29 cellular contexts compared by ENCODE assay signal in genomic region chr1:113587475-113587874, GRCh38.
"Had no signal": no experiment of that assay in that cellular context is flagged by ENCODE, and none has a peak within 500 bp of the region (broad histone marks: within the 10 kb centered on the region; RNA-seq: fewer than 3 reads in every experiment).

No MANE protein-coding gene starts in this region.

- H3K4me3 Mint-ChIP-seq: stimulated activated effector memory CD8-positive, alpha-beta T cell treated with anti-CD3 and anti-CD28 coated beads, Interleukin-12 subunit alpha, Interleukin-12 subunit beta, amount 100 ng/mL, for 72 hours; stimulated activated memory B cell treated with anti-CD40 and anti-IgM and Interleukin-4, amounts not matched to agents 10 μg/mL and 1 μg/mL and 100 μg/mL, for 72 hours; stimulated activated naive B cell treated with anti-CD40 and anti-IgM and Interleukin-4, amounts not matched to agents 10 μg/mL and 1 μg/mL and 100 μg/mL, for 72 hours; stimulated activated naive CD8-positive, alpha-beta T cell treated with anti-CD3 and anti-CD28 coated beads, Interleukin-15, amount 100 ng/mL, for 72 hours; stimulated activated naive CD8-positive, alpha-beta T cell treated with anti-CD3 and anti-CD28 coated beads, Interleukin-15, Interleukin-2, amounts not matched to agents 100 ng/mL and 50 ng/mL, for 24 hours; type B pancreatic cell had no signal

- H3K9me3 ChIP-seq: stomach, suprapubic skin, testis, thoracic aorta, thyroid gland, tibial artery, tibial nerve, transverse colon, upper lobe of left lung, upper lobe of right lung, uterus, vagina had no signal

- H3K36me3 ChIP-seq: suprapubic skin, thoracic aorta, uterus, vagina had no signal

- H3K27me3 ChIP-seq: stomach, suprapubic skin, testis, thyroid gland, tibial artery, tibial nerve, transverse colon, upper lobe of left lung, upper lobe of right lung, uterus, vagina had no signal

- FAIRE-seq: urothelium cell line had no signal

- ATAC-seq: stimulated activated effector memory CD8-positive, alpha-beta T cell treated with anti-CD3 and anti-CD28 coated beads, Interleukin-12 subunit alpha, Interleukin-12 subunit beta, amount 100 ng/mL, for 72 hours; stimulated activated memory B cell treated with anti-CD40 and anti-IgM and Interleukin-4, amounts not matched to agents 10 μg/mL and 1 μg/mL and 100 μg/mL, for 72 hours; stimulated activated naive B cell treated with anti-CD40 and anti-IgM and Interleukin-4, amounts not matched to agents 10 μg/mL and 1 μg/mL and 100 μg/mL, for 72 hours; stimulated activated naive CD8-positive, alpha-beta T cell treated with anti-CD3 and anti-CD28 coated beads, Interleukin-15, amount 100 ng/mL, for 72 hours; stimulated activated naive CD8-positive, alpha-beta T cell treated with anti-CD3 and anti-CD28 coated beads, Interleukin-15, Interleukin-2, amounts not matched to agents 100 U/mL and 50 U/mL, for 24 hours; upper lobe of right lung had no signal

- H3K4me1 ChIP-seq: stomach, suprapubic skin, testis, thyroid gland, tibial artery, tibial nerve, transverse colon, upper lobe of left lung, upper lobe of right lung, uterus, vagina had no signal

- H3K4me3 ChIP-seq: stomach, suprapubic skin, testis, thoracic aorta, thyroid gland, tibial artery, tibial nerve, transverse colon, upper lobe of left lung, upper lobe of right lung, uterus, vagina had no signal

- H3K36me3 Mint-ChIP-seq: stimulated activated effector memory CD8-positive, alpha-beta T cell treated with anti-CD3 and anti-CD28 coated beads, Interleukin-12 subunit alpha, Interleukin-12 subunit beta, amount 100 ng/mL, for 72 hours; stimulated activated memory B cell treated with anti-CD40 and anti-IgM and Interleukin-4, amounts not matched to agents 10 μg/mL and 1 μg/mL and 100 μg/mL, for 72 hours; stimulated activated naive B cell treated with anti-CD40 and anti-IgM and Interleukin-4, amounts not matched to agents 10 μg/mL and 1 μg/mL and 100 μg/mL, for 72 hours had no signal

- H3K4me1 Mint-ChIP-seq: stimulated activated effector memory CD8-positive, alpha-beta T cell treated with anti-CD3 and anti-CD28 coated beads, Interleukin-12 subunit alpha, Interleukin-12 subunit beta, amount 100 ng/mL, for 72 hours; stimulated activated memory B cell treated with anti-CD40 and anti-IgM and Interleukin-4, amounts not matched to agents 10 μg/mL and 1 μg/mL and 100 μg/mL, for 72 hours; stimulated activated naive B cell treated with anti-CD40 and anti-IgM and Interleukin-4, amounts not matched to agents 10 μg/mL and 1 μg/mL and 100 μg/mL, for 72 hours; stimulated activated naive CD8-positive, alpha-beta T cell treated with anti-CD3 and anti-CD28 coated beads, Interleukin-15, amount 100 ng/mL, for 72 hours had no signal

- H3K27me3 Mint-ChIP-seq: stimulated activated memory B cell treated with anti-CD40 and anti-IgM and Interleukin-4, amounts not matched to agents 10 μg/mL and 1 μg/mL and 100 μg/mL, for 72 hours; stimulated activated naive B cell treated with anti-CD40 and anti-IgM and Interleukin-4, amounts not matched to agents 10 μg/mL and 1 μg/mL and 100 μg/mL, for 72 hours; stimulated activated naive CD8-positive, alpha-beta T cell treated with anti-CD3 and anti-CD28 coated beads, Interleukin-15, amount 100 ng/mL, for 72 hours; stimulated activated naive CD8-positive, alpha-beta T cell treated with anti-CD3 and anti-CD28 coated beads, Interleukin-15, Interleukin-2, amounts not matched to agents 100 ng/mL and 50 ng/mL, for 24 hours; type B pancreatic cell had no signal

- H3K27ac Mint-ChIP-seq: stimulated activated effector memory CD8-positive, alpha-beta T cell treated with anti-CD3 and anti-CD28 coated beads, Interleukin-12 subunit alpha, Interleukin-12 subunit beta, amount 100 ng/mL, for 72 hours; stimulated activated memory B cell treated with anti-CD40 and anti-IgM and Interleukin-4, amounts not matched to agents 10 μg/mL and 1 μg/mL and 100 μg/mL, for 72 hours; stimulated activated naive B cell treated with anti-CD40 and anti-IgM and Interleukin-4, amounts not matched to agents 10 μg/mL and 1 μg/mL and 100 μg/mL, for 72 hours; stimulated activated naive CD8-positive, alpha-beta T cell treated with anti-CD3 and anti-CD28 coated beads, Interleukin-15, amount 100 ng/mL, for 72 hours; stimulated activated naive CD8-positive, alpha-beta T cell treated with anti-CD3 and anti-CD28 coated beads, Interleukin-15, Interleukin-2, amounts not matched to agents 100 ng/mL and 50 ng/mL, for 24 hours; type B pancreatic cell had no signal

- DNase-seq: stimulated activated CD4-positive, alpha-beta T cell treated with anti-CD3 and anti-CD28 coated beads, Interleukin-2, amount 100 ng/mL, for 48 hours; stimulated activated CD4-positive, alpha-beta T cell treated with anti-CD3 and anti-CD28 coated beads, Interleukin-4, amount 100 ng/mL, for 1 hour; stimulated activated CD4-positive, alpha-beta T cell treated with anti-CD3 and anti-CD28 coated beads, Interleukin-4, amount 100 ng/mL, for 24 hours; stimulated activated CD4-positive, alpha-beta T cell treated with anti-CD3 and anti-CD28 coated beads, Interleukin-4, amount 100 ng/mL, for 4 hours; stimulated activated CD8-positive, alpha-beta memory T cell treated with anti-CD3 and anti-CD28 coated beads, Interleukin-4, amount 100 ng/mL, for 48 hours; stimulated activated naive B cell treated with anti-CD40 and anti-IgM and Interleukin-4, amounts not matched to agents 10 μg/mL and 1 μg/mL and 100 μg/mL, for 72 hours; stimulated activated naive CD4-positive, alpha-beta T cell; stimulated activated naive CD4-positive, alpha-beta T cell treated with Interleukin-2 at 50 U/mL for 16 hours; stimulated activated naive CD8-positive, alpha-beta T cell treated with anti-CD3 and anti-CD28 coated beads, Interleukin-15, amount 100 ng/mL, for 72 hours; stimulated activated naive CD8-positive, alpha-beta T cell treated with anti-CD3 and anti-CD28 coated beads, Interleukin-15, Interleukin-2, amounts not matched to agents 100 U/mL and 50 U/mL, for 24 hours; stomach; substantia nigra; testis; thyroid gland; tibial artery; transverse colon; trophoblast cell; upper lobe of left lung; upper lobe of right lung; uterus had no signal

- H3K9me3 Mint-ChIP-seq: stimulated activated effector memory CD8-positive, alpha-beta T cell treated with anti-CD3 and anti-CD28 coated beads, Interleukin-12 subunit alpha, Interleukin-12 subunit beta, amount 100 ng/mL, for 72 hours; stimulated activated memory B cell treated with anti-CD40 and anti-IgM and Interleukin-4, amounts not matched to agents 10 μg/mL and 1 μg/mL and 100 μg/mL, for 72 hours; stimulated activated naive B cell treated with anti-CD40 and anti-IgM and Interleukin-4, amounts not matched to agents 10 μg/mL and 1 μg/mL and 100 μg/mL, for 72 hours; stimulated activated naive CD8-positive, alpha-beta T cell treated with anti-CD3 and anti-CD28 coated beads, Interleukin-15, amount 100 ng/mL, for 72 hours; stimulated activated naive CD8-positive, alpha-beta T cell treated with anti-CD3 and anti-CD28 coated beads, Interleukin-15, Interleukin-2, amounts not matched to agents 100 ng/mL and 50 ng/mL, for 24 hours had no signal

- H3K27ac ChIP-seq: stomach, suprapubic skin, testis, thoracic aorta, thyroid gland, tibial artery, tibial nerve, transverse colon, upper lobe of left lung, upper lobe of right lung, uterus, vagina had no signal
